1 cellular context compared by ENCODE assay signal in the genomic region with DNA sequence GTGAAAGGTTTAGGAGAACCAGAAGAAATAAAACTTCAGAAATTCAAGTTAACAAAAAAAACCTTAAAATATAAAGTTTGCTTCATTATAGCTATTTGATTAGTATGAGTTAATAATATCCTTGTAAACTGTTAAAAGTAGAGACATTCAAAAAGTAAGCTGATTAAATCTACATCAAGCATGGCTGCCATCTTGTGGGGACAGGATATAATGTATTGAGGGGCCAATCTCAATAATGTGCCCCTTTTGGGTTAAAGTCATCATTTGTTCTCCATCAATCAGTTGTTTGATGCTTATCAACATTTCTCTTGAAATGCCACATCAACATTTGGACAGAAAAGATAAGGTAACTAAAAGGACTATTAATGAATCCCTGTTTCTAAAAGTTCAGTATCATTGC.
TF ChIP-seq lines count a peak whose summit lies in the region.

No MANE protein-coding gene starts in this region.

TF ChIP-seq in H1, 55 proteins besides CTCF, POLR2A, EP300 and RAD21 (continued from another document):
- no peak for TF ChIP-seq RBBP5 (IDR thresholded peaks at IDR 0.05; ENCODE audit: borderline replicate concordance, low read depth, low read length)
- TF ChIP-seq BRCA1 (IDR thresholded peaks at IDR 0.05; ENCODE audit: low read depth, low read length), result no peak
